31 cellular contexts compared by ENCODE assay signal in genomic region chr22:42577623-42578240, GRCh38.
"Had no signal": no experiment of that assay in that cellular context is flagged by ENCODE, and none has a peak within 500 bp of the region (broad histone marks: within the 10 kb centered on the region; RNA-seq: fewer than 3 reads in every experiment).

No MANE protein-coding gene starts in this region.

- DNase-seq: activated B cell treated with CpG ODN at 0.5 μM for 24 hours; activated CD4-positive, alpha-beta memory T cell treated with anti-CD3 and anti-CD28 coated beads for 36 hours; activated CD4-positive, alpha-beta T cell treated with anti-CD3 and anti-CD28 coated beads, Interleukin-2, amount 10 ng/mL, durations not matched to agents 24 days and 14 days; activated CD8-positive, alpha-beta memory T cell treated with anti-CD3 and anti-CD28 coated beads, Interleukin-2, amount 10 ng/mL, durations not matched to agents 7 days and 5 days; activated CD8-positive, alpha-beta memory T cell treated with anti-CD3 and anti-CD28 coated beads, Interleukin-2, amount 50 U/mL, for 4 hours; activated CD8-positive, alpha-beta T cell treated with anti-CD3 and anti-CD28 coated beads, Interleukin-2, amount 10 ng/mL, durations not matched to agents 7 days and 5 days; activated effector memory CD4-positive, alpha-beta T cell treated with Interleukin-2 at 50 U/mL for 16 hours; activated gamma-delta T cell treated with Interleukin-2 at 50 U/mL for 16 hours; activated naive CD4-positive, alpha-beta T cell treated with anti-CD3 and anti-CD28 coated beads, Interleukin-2, amount 50 U/mL, for 16 hours; activated naive CD4-positive, alpha-beta T cell treated with Interleukin-2 at 50 U/mL for 16 hours; activated T-cell treated with anti-CD3 and anti-CD28 coated beads, Interleukin-2, amount 50 U/mL, for 4 hours; amniotic stem cell; anterior cingulate cortex; brain microvascular endothelial cell; cortex of kidney; dermis blood vessel endothelial cell; effector CD4-positive, alpha-beta T cell; effector memory CD8-positive, alpha-beta T cell; erythroblast; esophagus squamous epithelium; foreskin melanocyte; head of caudate nucleus; SW 1271; T-cell; T1000; WERI-Rb-1 had no signal

- H3K9me3 ChIP-seq: esophagus squamous epithelium, gastroesophageal sphincter had no signal

- H3K27me3 ChIP-seq: brain microvascular endothelial cell, esophagus squamous epithelium, gastroesophageal sphincter had no signal

- ATAC-seq: activated CD4-positive, CD25-positive, alpha-beta regulatory T cell treated with anti-CD3 and anti-CD28 coated beads, Interleukin-2, amount 50 U/mL, for 24 hours; activated CD8-positive, alpha-beta memory T cell treated with anti-CD3 and anti-CD28 coated beads, Interleukin-2, amount 10 ng/mL, durations not matched to agents 7 days and 5 days; activated CD8-positive, alpha-beta T cell treated with anti-CD3 and anti-CD28 coated beads, Interleukin-2, amount 10 ng/mL, durations not matched to agents 7 days and 5 days; activated T-cell treated with anti-CD3 and anti-CD28 coated beads, Interleukin-2, amount 50 U/mL, for 4 hours; activated T-helper 17 cell treated with anti-CD3 and anti-CD28 coated beads, Interleukin-2, amount 50 U/mL, for 72 hours; effector memory CD8-positive, alpha-beta T cell; gastroesophageal sphincter; T-cell had no signal

- H3K27ac ChIP-seq: brain microvascular endothelial cell, esophagus squamous epithelium, gastroesophageal sphincter, WERI-Rb-1 had no signal

- FAIRE-seq: astrocyte, bronchial epithelial cell had no signal

- H3K4me3 ChIP-seq: esophagus squamous epithelium, gastroesophageal sphincter had no signal
